14 cellular contexts compared by ENCODE assay signal in genomic region chr2:19894135-19894792, GRCh38. TPM values are rescaled to one million over a fixed set of nuclear protein-coding genes. Genes with fewer than 3 reads are reported as not detected.
DNase-seq lines count a peak whose midpoint lies in the region; ATAC-seq and TF ChIP-seq lines count a peak whose summit lies in the region.
"Had no signal": no experiment of that assay in that cellular context is flagged by ENCODE, and none has a peak within 500 bp of the region (broad histone marks: within the 10 kb centered on the region; RNA-seq: fewer than 3 reads in every experiment).

No MANE protein-coding gene starts in this region.

- H3K9me3 Mint-ChIP-seq in CD4-positive, CD25-positive, alpha-beta regulatory T cell: no peaks in the 10 kb centered on the region

- no peaks in the 10 kb centered on the region for H3K27me3 Mint-ChIP-seq in CD4-positive, CD25-positive, alpha-beta regulatory T cell

- H3K4me1 Mint-ChIP-seq in CD4-positive, CD25-positive, alpha-beta regulatory T cell: peaks cover 39 to 69% (median 43%) of the 10 kb centered on the region in 4 donors

- ATAC-seq in CD4-positive, CD25-positive, alpha-beta regulatory T cell (ENCODE audit: low read depth in 2 of 2): no peak
- ATAC-seq in GM19035 (IDR thresholded peaks at IDR 0.05; ENCODE audit: unreplicated experiment) (peak; percentile 25), HG03432 (IDR thresholded peaks at IDR 0.05; ENCODE audit: unreplicated experiment) (peak; percentile 23), right cardiac atrium (no peak)

- peaks cover 8% of the 10 kb centered on the region for H3K36me3 ChIP-seq in CD4-positive, CD25-positive, alpha-beta regulatory T cell (ENCODE audit: control insufficient read depth, insufficient read depth, low read length)
- no peaks in the 10 kb centered on the region for H3K36me3 ChIP-seq in tibial artery
- H3K36me3 ChIP-seq: adrenal gland had no signal

- no peaks in the 10 kb centered on the region for H3K27me3 ChIP-seq in CD4-positive, CD25-positive, alpha-beta regulatory T cell (ENCODE audit: control insufficient read depth, insufficient read depth, low read length)
- no peaks in the 10 kb centered on the region for H3K27me3 ChIP-seq in tibial artery
- H3K27me3 ChIP-seq in right cardiac atrium (ENCODE audit: control insufficient read depth, insufficient read depth): no peaks in the 10 kb centered on the region
- H3K27me3 ChIP-seq: adrenal gland, SJCRH30 had no signal

- no peak for TF ChIP-seq CTCF in tibial artery (IDR thresholded peaks at IDR 0.05)

- no peaks in the 10 kb centered on the region for H3K9me3 ChIP-seq in CD4-positive, CD25-positive, alpha-beta regulatory T cell (ENCODE audit: control insufficient read depth in 2 of 2, low read length in 2 of 2)
- H3K9me3 ChIP-seq in tibial artery: no peaks in the 10 kb centered on the region
- no peaks in the 10 kb centered on the region for H3K9me3 ChIP-seq in right cardiac atrium (ENCODE audit: control insufficient read depth, low read length)
- H3K9me3 ChIP-seq: adrenal gland, SJCRH30 had no signal

- no peak overlapping the region for H3K27ac ChIP-seq in CD4-positive, CD25-positive, alpha-beta regulatory T cell (ENCODE audit: insufficient read depth, low read length, poor library complexity, severe bottlenecking)
- H3K27ac ChIP-seq in tibial artery (no peak overlapping the region), right cardiac atrium (ENCODE audit: low read length) (no peak overlapping the region)
- H3K27ac ChIP-seq: adrenal gland, parathyroid adenoma, SJCRH30 had no signal

- peak overlapping the region; percentile 27 for H3K4me3 ChIP-seq in CD4-positive, CD25-positive, alpha-beta regulatory T cell (ENCODE audit: low read depth, low read length)
- H3K4me3 ChIP-seq in tibial artery (no peak overlapping the region), right cardiac atrium (ENCODE audit: low read length) (no peak overlapping the region)
- H3K4me3 ChIP-seq: adrenal gland, lung, SJCRH30 had no signal

- WGBS in right cardiac atrium: 93% methylated on average over 4 of the region's 4 CpGs

- intact Hi-C loops in tibial artery (cut with DNase I; ENCODE audit: low total_unique reads): no loop called here
- intact Hi-C loops in right cardiac atrium (cut with DNase I): no loop called here

- peaks cover 25% of the 10 kb centered on the region for H3K4me1 ChIP-seq in CD4-positive, CD25-positive, alpha-beta regulatory T cell (ENCODE audit: control insufficient read depth, insufficient read depth, low read length, poor library complexity, severe bottlenecking)
- H3K4me1 ChIP-seq in tibial artery (peaks cover 0 to 37% (median 29%) of the 10 kb centered on the region in 4 donors), right cardiac atrium (ENCODE audit: control insufficient read depth, insufficient read depth, low read length) (peaks cover 4% of the 10 kb centered on the region)
- H3K4me1 ChIP-seq: parathyroid adenoma, SJCRH30 had no signal

- peaks cover 24% of the 10 kb centered on the region for H3K36me3 Mint-ChIP-seq in CD4-positive, CD25-positive, alpha-beta regulatory T cell

- DNase-seq in CD4-positive, CD25-positive, alpha-beta regulatory T cell: no peak
- DNase-seq in HEK293T (ENCODE audit: extremely low spot score) (no peak), AG08395 (ENCODE audit: low spot score) (no peak), tibial artery (no peak), right cardiac atrium (no peak)
- no peak for DNase-seq in activated CD4-positive, alpha-beta T cell treated with anti-CD3 and anti-CD28 coated beads, Interleukin-2, amount 50 U/mL, for 1 hour
- DNase-seq: adrenal gland; NCI-H526; SJCRH30; stimulated activated CD4-positive, alpha-beta T cell treated with anti-CD3 and anti-CD28 coated beads, Interleukin-4, amount 100 ng/mL, for 1 hour had no signal

- peak overlapping the region in 1 of 4 donors; percentile 32 for H3K4me3 Mint-ChIP-seq in CD4-positive, CD25-positive, alpha-beta regulatory T cell

- H3K27ac Mint-ChIP-seq in CD4-positive, CD25-positive, alpha-beta regulatory T cell: no peak overlapping the region

- POLR2A ChIA-PET in HEK293T (lab: Yijun Ruan, JAX): no interaction called here

- CTCF ChIA-PET in HEK293T (lab: Yijun Ruan, JAX): interaction anchor here (0.6 kb wide), 1 partner anchor 863 kb away, joined by 3 read pairs; no protein-coding TSS in a partner anchor

TF ChIP-seq in HEK293T, 16 proteins besides CTCF, POLR2A, EP300 and RAD21:
- no peak for TF ChIP-seq BHLHE40 (IDR thresholded peaks at IDR 0.05; ENCODE audit: borderline replicate concordance)
- TF ChIP-seq, protein P1, sequence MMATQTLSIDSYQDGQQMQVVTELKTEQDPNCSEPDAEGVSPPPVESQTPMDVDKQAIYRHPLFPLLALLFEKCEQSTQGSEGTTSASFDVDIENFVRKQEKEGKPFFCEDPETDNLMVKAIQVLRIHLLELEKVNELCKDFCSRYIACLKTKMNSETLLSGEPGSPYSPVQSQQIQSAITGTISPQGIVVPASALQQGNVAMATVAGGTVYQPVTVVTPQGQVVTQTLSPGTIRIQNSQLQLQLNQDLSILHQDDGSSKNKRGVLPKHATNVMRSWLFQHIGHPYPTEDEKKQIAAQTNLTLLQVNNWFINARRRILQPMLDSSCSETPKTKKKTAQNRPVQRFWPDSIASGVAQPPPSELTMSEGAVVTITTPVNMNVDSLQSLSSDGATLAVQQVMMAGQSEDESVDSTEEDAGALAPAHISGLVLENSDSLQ (IDR thresholded peaks at IDR 0.05): peak; percentile 62; the same call in 1 of the 2 replicates
TF ChIP-seq in HEK293T: peak in this region for 1.

RNA-seq across cellular contexts. Expression of gene TTC32, which starts 7.5 kb away (rescaled TPM):
- total RNA-seq in CD4-positive, CD25-positive, alpha-beta regulatory T cell: 40.6 TPM
- 10 to 100 TPM; 24.7 to 39.1 (median 29.2) TPM for polyA plus RNA-seq in CD4-positive, CD25-positive, alpha-beta regulatory T cell
- 1 to 10 TPM; 5.3 to 8.7 (median 6.8) TPM for total RNA-seq in right cardiac atrium
- 8.1 TPM for polyA plus RNA-seq in right cardiac atrium

Comparison
In these comparisons a context has a peak if more than half of its experiments do, and no peak if none do; other contexts are left out.
1. ATAC-seq: peak in GM19035 (single experiment) and HG03432 (single experiment); none in CD4-positive, CD25-positive, alpha-beta regulatory T cell (0 of 2) and right cardiac atrium (0 of 2).